ENCODE assay signal across 15 cellular contexts in the genomic region with DNA sequence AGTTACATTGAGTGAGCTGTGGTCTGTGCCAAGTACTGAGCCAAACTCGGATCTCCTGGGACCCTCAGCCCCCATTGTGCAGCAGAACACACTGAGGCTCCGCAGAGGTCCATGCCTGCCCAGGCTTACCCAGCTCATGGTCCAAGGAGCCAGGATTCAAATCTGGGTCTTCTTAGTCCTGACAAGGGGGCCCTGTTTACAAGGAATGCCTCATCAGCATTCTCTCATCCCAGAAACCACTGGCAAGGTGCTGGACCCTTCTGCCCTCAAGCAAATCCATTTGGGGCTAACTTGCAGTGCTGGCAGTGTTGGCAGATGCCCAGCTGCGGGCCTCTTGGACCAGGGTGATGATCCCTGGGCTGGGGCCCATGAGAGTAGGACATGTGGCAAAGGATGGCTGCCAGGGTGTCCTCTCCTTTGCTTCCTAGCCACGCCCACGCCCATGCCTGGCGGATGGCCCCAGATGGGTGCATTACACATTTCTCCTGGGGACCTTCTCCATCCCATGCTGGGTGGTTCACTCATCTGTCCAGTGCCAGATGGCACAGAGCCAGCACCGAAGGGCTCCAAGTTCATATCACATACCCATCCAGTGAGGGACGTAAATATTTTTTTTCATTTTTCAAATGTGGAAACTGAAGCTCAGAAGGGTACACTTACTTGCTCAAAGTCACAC.
DNase-seq lines count a peak whose midpoint lies in the region; ATAC-seq, FAIRE-seq and TF ChIP-seq lines count a peak whose summit lies in the region.
"Had no signal": no experiment of that assay in that cellular context is flagged by ENCODE, and none has a peak within 500 bp of the region (broad histone marks: within the 10 kb centered on the region; RNA-seq: fewer than 3 reads in every experiment).

No MANE protein-coding gene starts in this region.

- TF ChIP-seq CTCF in MCF 10A (IDR thresholded peaks at IDR 0.05; ENCODE audit: unreplicated experiment): no peak
- TF ChIP-seq CTCF in mammary epithelial cell (conservative IDR thresholded peaks at IDR 0.05 in 1 of 2, IDR thresholded peaks at IDR 0.05 in 1 of 2; ENCODE audit: extremely low read depth in 1 of 2, insufficient read depth in 1 of 2, low read depth in 1 of 2, low read length in 2 of 2): no peak
- no peak for TF ChIP-seq CTCF in RWPE1 (conservative IDR thresholded peaks at IDR 0.05; ENCODE audit: low read depth)
- TF ChIP-seq CTCF in kidney (IDR thresholded peaks at IDR 0.05; ENCODE audit: borderline replicate concordance, extremely low read depth, insufficient read depth): no peak
- TF ChIP-seq CTCF in upper lobe of right lung (IDR thresholded peaks at IDR 0.05): no peak

- H3K9ac ChIP-seq in mammary epithelial cell (ENCODE audit: insufficient read depth, low read length): no peak overlapping the region
- no peak overlapping the region for H3K9ac ChIP-seq in kidney (ENCODE audit: low read length in 2 of 2)
- no peak overlapping the region for H3K9ac ChIP-seq in Karpas-422 (ENCODE audit: low read length)

- BruUV-seq in MCF 10A (replicated peaks; lab: Mats Ljungman, UMichigan) (no TSS peak), mammary epithelial cell (replicated peaks; lab: Mats Ljungman, UMichigan) (no TSS peak)

- H3K9me3 Mint-ChIP-seq in MCF 10A (ENCODE audit: unreplicated experiment): no peaks in the 10 kb centered on the region

- no peaks in the 10 kb centered on the region for H3K27me3 Mint-ChIP-seq in MCF 10A (ENCODE audit: insufficient read depth, unreplicated experiment)

- POLR2A ChIA-PET in MCF 10A (lab: Yijun Ruan, JAX) (interaction anchor here (0.6 kb wide), 1 partner anchor 235 kb away, joined by 3 read pairs; no protein-coding TSS in a partner anchor), RWPE1 (lab: Yijun Ruan, JAX; ENCODE audit: low non-redundant PET) (interaction anchor here (0.7 kb wide), 1 partner anchor 13 kb away, joined by 3 read pairs; no protein-coding TSS in a partner anchor)

- DNase-seq in MCF 10A (ENCODE audit: unreplicated experiment) (peak; percentile 12), mammary epithelial cell (no peak), RWPE1 (ENCODE audit: low spot score) (no peak), kidney (peak; percentile 70), upper lobe of right lung (peak; percentile 62), Karpas-422 (no peak)
- DNase-seq: COR-L47, DMS79, H7, NCI-H345, SHP77 had no signal

- H3K4me3 ChIP-seq in mammary epithelial cell (replicated peaks in 1 of 3; ENCODE audit: insufficient read depth in 1 of 3, low read depth in 2 of 3, low read length in 3 of 3): no peak overlapping the region
- no peak overlapping the region for H3K4me3 ChIP-seq in kidney (ENCODE audit: low read length in 2 of 2)
- no peak overlapping the region for H3K4me3 ChIP-seq in upper lobe of right lung
- no peak overlapping the region for H3K4me3 ChIP-seq in Karpas-422 (ENCODE audit: low read length)

- in situ Hi-C loops in mammary epithelial cell (cut with MboI; ENCODE audit: low sequenced_read_pairs in 2 of 2): no loop called here

- no peak overlapping the region for H3K4me3 Mint-ChIP-seq in MCF 10A (ENCODE audit: unreplicated experiment)
- H3K4me3 Mint-ChIP-seq: CD14-positive monocyte had no signal

- no peak for FAIRE-seq in kidney (lab: Jason Lieb, UNC)
- FAIRE-seq: A204.1 had no signal

- peaks cover 98% of the 10 kb centered on the region for H3K79me2 ChIP-seq in mammary epithelial cell (ENCODE audit: insufficient read depth, low read length)
- H3K79me2 ChIP-seq in Karpas-422 (ENCODE audit: low read length): no peaks in the 10 kb centered on the region

- no peaks in the 10 kb centered on the region for H3K9me3 ChIP-seq in mammary epithelial cell (replicated peaks; ENCODE audit: insufficient read depth, low read length)
- H3K9me3 ChIP-seq in kidney (ENCODE audit: control insufficient read depth in 1 of 2, low read length in 2 of 2): no peaks in the 10 kb centered on the region
- H3K9me3 ChIP-seq in upper lobe of right lung: no peaks in the 10 kb centered on the region
- H3K9me3 ChIP-seq in Karpas-422 (ENCODE audit: low read length): no peaks in the 10 kb centered on the region

- H3K9me2 ChIP-seq in Karpas-422 (replicated peaks; ENCODE audit: insufficient read depth, low read length): no peaks in the 10 kb centered on the region

- intact Hi-C loops in MCF 10A (cut with micrococcal nuclease): no loop called here
- intact Hi-C loops in mammary epithelial cell (cut with micrococcal nuclease): no loop called here
- intact Hi-C loops in kidney (cut with DNase I): no loop called here
- intact Hi-C loops in upper lobe of right lung (cut with DNase I): no loop called here

- WGBS in mammary epithelial cell (ENCODE audit: low coverage, missing lambda C conversion rate): 49% methylated on average over 5 of the region's 8 CpGs

- H2AFZ ChIP-seq in mammary epithelial cell (ENCODE audit: low read depth, low read length): no peak overlapping the region
- H2AFZ ChIP-seq in Karpas-422 (ENCODE audit: low read length): no peak overlapping the region

- peaks cover 13% of the 10 kb centered on the region for H3K36me3 Mint-ChIP-seq in MCF 10A (ENCODE audit: insufficient read depth, unreplicated experiment)

- H3K4me2 ChIP-seq in mammary epithelial cell (ENCODE audit: insufficient read depth, low read depth, low read length): no peak overlapping the region
- H3K4me2 ChIP-seq in Karpas-422 (ENCODE audit: low read depth, low read length, poor library complexity, severe bottlenecking): no peak overlapping the region

- no peak overlapping the region for H3K27ac ChIP-seq in mammary epithelial cell (ENCODE audit: insufficient read depth, low read depth, low read length)
- peak overlapping the region; percentile 26; the same call in 1 of the 2 replicates for H3K27ac ChIP-seq in RWPE1
- H3K27ac ChIP-seq in kidney (ENCODE audit: low read depth in 2 of 2, low read length in 2 of 2): no peak overlapping the region
- no peak overlapping the region for H3K27ac ChIP-seq in upper lobe of right lung
- H3K27ac ChIP-seq in Karpas-422 (ENCODE audit: low read length): no peak overlapping the region

- peaks cover 37% of the 10 kb centered on the region for H3K4me1 ChIP-seq in mammary epithelial cell (ENCODE audit: insufficient read depth, low read length)
- peaks cover 3 to 16% of the 10 kb centered on the region in 2 donors for H3K4me1 ChIP-seq in kidney (ENCODE audit: control insufficient read depth in 1 of 2, insufficient read depth in 1 of 2, low read depth in 1 of 2, low read length in 2 of 2)
- peaks cover 11% of the 10 kb centered on the region for H3K4me1 ChIP-seq in upper lobe of right lung
- H3K4me1 ChIP-seq in Karpas-422 (ENCODE audit: low read length): no peaks in the 10 kb centered on the region

- ATAC-seq in upper lobe of right lung (no peak), HG03457 (IDR thresholded peaks at IDR 0.05; ENCODE audit: unreplicated experiment) (no peak), HG03095 (IDR thresholded peaks at IDR 0.05; ENCODE audit: unreplicated experiment) (no peak)

- no peaks in the 10 kb centered on the region for H3K36me3 ChIP-seq in mammary epithelial cell (ENCODE audit: insufficient read depth, low read length)
- peaks cover 0 to 2% of the 10 kb centered on the region in 2 donors for H3K36me3 ChIP-seq in kidney (ENCODE audit: control insufficient read depth in 1 of 2, insufficient read depth in 2 of 2, low read length in 2 of 2)
- H3K36me3 ChIP-seq in upper lobe of right lung: no peaks in the 10 kb centered on the region
- H3K36me3 ChIP-seq in Karpas-422 (ENCODE audit: insufficient read depth, low read length): no peaks in the 10 kb centered on the region

- H3K27ac Mint-ChIP-seq in MCF 10A (ENCODE audit: low read depth, unreplicated experiment): peak overlapping the region; percentile 61

- CTCF ChIA-PET in MCF 10A (lab: Yijun Ruan, JAX): interaction anchor here (0.6 to 0.9 kb wide), 4 partner anchors 14 to 61 kb away, joined by 3 to 7 read pairs (median 4); no protein-coding TSS in a partner anchor
- CTCF ChIA-PET in mammary epithelial cell (lab: Charles Lee; ENCODE audit: low non-redundant PET): no interaction called here
- CTCF ChIA-PET in RWPE1 (lab: Yijun Ruan, JAX): interaction anchor here (0.8 to 1.5 kb wide), 2 partner anchors 10 to 61 kb away, joined by 3 read pairs; no protein-coding TSS in a partner anchor

- no peaks in the 10 kb centered on the region for H4K20me1 ChIP-seq in mammary epithelial cell (ENCODE audit: insufficient read depth, low read length)
- peaks cover 18% of the 10 kb centered on the region for H4K20me1 ChIP-seq in Karpas-422 (ENCODE audit: insufficient read depth, low read depth, low read length)

- dilution Hi-C loops in mammary epithelial cell (cut with HindIII; ENCODE audit: low sequenced_read_pairs): no loop called here

- H3K27me3 ChIP-seq in mammary epithelial cell (ENCODE audit: insufficient read depth, low read length) (no peaks in the 10 kb centered on the region), upper lobe of right lung (no peaks in the 10 kb centered on the region), Karpas-422 (ENCODE audit: low read length) (no peaks in the 10 kb centered on the region)

- peaks cover 25% of the 10 kb centered on the region for H3K4me1 Mint-ChIP-seq in MCF 10A (ENCODE audit: insufficient read depth, unreplicated experiment)

Comparison
In these comparisons a context has a peak if more than half of its experiments do, and no peak if none do; other contexts are left out.
1. DNase-seq: peak in MCF 10A (single experiment), kidney (single experiment) and upper lobe of right lung (single experiment); none in mammary epithelial cell (single experiment), RWPE1 (single experiment) and Karpas-422 (single experiment).